In genomic region chr5:146796144-146796543, GRCh38 we compare ENCODE assay signal across 22 cellular contexts.
DNase-seq lines count a peak whose midpoint lies in the region; ATAC-seq and TF ChIP-seq lines count a peak whose summit lies in the region.
"Had no signal": no experiment of that assay in that cellular context is flagged by ENCODE, and none has a peak within 500 bp of the region (broad histone marks: within the 10 kb centered on the region; RNA-seq: fewer than 3 reads in every experiment).

No MANE protein-coding gene starts in this region.

- no peaks in the 10 kb centered on the region for H3K27me3 Mint-ChIP-seq in CD8-positive, alpha-beta memory T cell
- no peaks in the 10 kb centered on the region for H3K27me3 Mint-ChIP-seq in effector memory CD8-positive, alpha-beta T cell
- no peaks in the 10 kb centered on the region for H3K27me3 Mint-ChIP-seq in neural progenitor cell (ENCODE audit: insufficient read depth, low read depth)
- H3K27me3 Mint-ChIP-seq: B cell had no signal

- H3K9ac ChIP-seq in PC-3 (ENCODE audit: low read length), result no peak overlapping the region
- no peak overlapping the region for H3K9ac ChIP-seq in neural progenitor cell

- peaks cover 0 to 11% (median 0%) of the 10 kb centered on the region in 3 donors for H3K36me3 Mint-ChIP-seq in CD8-positive, alpha-beta memory T cell
- no peaks in the 10 kb centered on the region for H3K36me3 Mint-ChIP-seq in effector memory CD8-positive, alpha-beta T cell (ENCODE audit: insufficient read depth)
- no peaks in the 10 kb centered on the region for H3K36me3 Mint-ChIP-seq in neural progenitor cell

- intact Hi-C loops in PC-3 (cut with micrococcal nuclease), result no loop called here

- CTCF ChIA-PET in CD8-positive, alpha-beta memory T cell (lab: Charles Lee), result interaction anchor here (1.1 to 1.3 kb wide), 2 partner anchors 11 to 43 kb away, joined by 3 to 4 read pairs; no protein-coding TSS in a partner anchor
- CTCF ChIA-PET in PC-3 (lab: Charles Lee), result no interaction called here

- no peaks in the 10 kb centered on the region for H3K9me3 ChIP-seq in CD8-positive, alpha-beta memory T cell (ENCODE audit: low read length)
- H3K9me3 ChIP-seq in PC-3 (ENCODE audit: low read length), result no peaks in the 10 kb centered on the region
- H3K9me3 ChIP-seq in neural progenitor cell (ENCODE audit: low read depth), result no peaks in the 10 kb centered on the region
- H3K9me3 ChIP-seq: A549 had no signal

- peaks cover 17% of the 10 kb centered on the region for H3K4me1 ChIP-seq in CD8-positive, alpha-beta memory T cell (ENCODE audit: insufficient read depth, low read length)
- H3K4me1 ChIP-seq in PC-3 (ENCODE audit: insufficient read depth, low read length), result peaks cover 17% of the 10 kb centered on the region
- H3K4me1 ChIP-seq in neural progenitor cell, result peaks cover 77% of the 10 kb centered on the region
- H3K4me1 ChIP-seq: A549 had no signal

- ATAC-seq in PC-3 (no peak), HG02623 (IDR thresholded peaks at IDR 0.05; ENCODE audit: unreplicated experiment) (no peak), HG03457 (IDR thresholded peaks at IDR 0.05; ENCODE audit: unreplicated experiment) (no peak)
- peak; percentile 51 for ATAC-seq in effector memory CD8-positive, alpha-beta T cell (replicated peaks)
- ATAC-seq: A549 had no signal

- DNase-seq in CD8-positive, alpha-beta memory T cell, result no peak
- DNase-seq in PC-3 (peak; percentile 12), neural progenitor cell (ENCODE audit: low spot score) (no peak), NCI-H2196 (lab: John Stamatoyannopoulos, UW; ENCODE audit: unreplicated experiment) (no peak), HCEC 1CT (no peak)
- no peak for DNase-seq in effector memory CD8-positive, alpha-beta T cell
- DNase-seq: COR-L47, DMS79, HFFc6, KG1, NCI-H146, NCI-H2029, NCI-H226, NCI-H524 treated with DMSO at 0.1 percent for 48 hours, NCI-H82, OCI-M1, Right ventricle myocardium superior had no signal

- H3K4me2 ChIP-seq in PC-3 (ENCODE audit: low read length) (no peak overlapping the region), neural progenitor cell (peak overlapping the region; percentile 73)
- H3K4me2 ChIP-seq: A549 had no signal

- no peaks in the 10 kb centered on the region for H3K36me3 ChIP-seq in CD8-positive, alpha-beta memory T cell (ENCODE audit: insufficient read depth, low read length)
- no peaks in the 10 kb centered on the region for H3K36me3 ChIP-seq in PC-3 (ENCODE audit: low read depth, low read length)
- H3K36me3 ChIP-seq in neural progenitor cell, result no peaks in the 10 kb centered on the region

- H3K79me2 ChIP-seq in PC-3 (ENCODE audit: low read length) (no peaks in the 10 kb centered on the region), neural progenitor cell (ENCODE audit: low read depth) (no peaks in the 10 kb centered on the region)

- H3K4me1 Mint-ChIP-seq in CD8-positive, alpha-beta memory T cell, result peaks cover 74 to 86% (median 85%) of the 10 kb centered on the region in 3 donors
- H3K4me1 Mint-ChIP-seq in effector memory CD8-positive, alpha-beta T cell (ENCODE audit: low read depth in 2 of 2), result peaks cover 66 to 76% of the 10 kb centered on the region in 2 donors
- H3K4me1 Mint-ChIP-seq in neural progenitor cell, result peaks cover 42% of the 10 kb centered on the region
- H3K4me1 Mint-ChIP-seq: B cell had no signal

- H3F3A ChIP-seq in PC-3 (ENCODE audit: low read length, unreplicated experiment), result no peaks in the 10 kb centered on the region
- peaks cover 44% of the 10 kb centered on the region for H3F3A ChIP-seq in neural progenitor cell (ENCODE audit: low read depth)

- H3K4me3 Mint-ChIP-seq in CD8-positive, alpha-beta memory T cell, result peak overlapping the region in 3 of 7 donors; percentile 2 to 15 (median 12)
- peak overlapping the region in 1 of 2 donors; percentile 40 for H3K4me3 Mint-ChIP-seq in effector memory CD8-positive, alpha-beta T cell
- H3K4me3 Mint-ChIP-seq in neural progenitor cell, result no peak overlapping the region
- H3K4me3 Mint-ChIP-seq: B cell, HFFc6 had no signal

- H3K27me3 ChIP-seq in CD8-positive, alpha-beta memory T cell (ENCODE audit: insufficient read depth, low read length, poor library complexity, severe bottlenecking), result no peaks in the 10 kb centered on the region
- H3K27me3 ChIP-seq in PC-3 (ENCODE audit: low read length) (no peaks in the 10 kb centered on the region), neural progenitor cell (no peaks in the 10 kb centered on the region)

- H3K4me3 ChIP-seq in CD8-positive, alpha-beta memory T cell (ENCODE audit: low read length), result no peak overlapping the region
- H3K4me3 ChIP-seq in PC-3 (ENCODE audit: low read length), result no peak overlapping the region
- no peak overlapping the region for H3K4me3 ChIP-seq in neural progenitor cell
- H3K4me3 ChIP-seq: A549 had no signal

- H3K27ac Mint-ChIP-seq in CD8-positive, alpha-beta memory T cell, result peak overlapping the region; percentile 12 to 88 (median 35)
- H3K27ac Mint-ChIP-seq in effector memory CD8-positive, alpha-beta T cell, result peak overlapping the region; percentile 35 to 89
- no peak overlapping the region for H3K27ac Mint-ChIP-seq in neural progenitor cell
- H3K27ac Mint-ChIP-seq: B cell, HFFc6 had no signal

- H3K9me2 ChIP-seq in PC-3 (replicated peaks; ENCODE audit: low read length), result no peaks in the 10 kb centered on the region

- H4K20me1 ChIP-seq in PC-3 (ENCODE audit: low read length) (no peaks in the 10 kb centered on the region), neural progenitor cell (ENCODE audit: low read depth) (no peaks in the 10 kb centered on the region)

- no peak overlapping the region for H2AFZ ChIP-seq in PC-3 (ENCODE audit: low read length)
- no peak overlapping the region for H2AFZ ChIP-seq in neural progenitor cell (replicated peaks)

- no peak overlapping the region for H3K27ac ChIP-seq in CD8-positive, alpha-beta memory T cell (ENCODE audit: low read depth, low read length)
- H3K27ac ChIP-seq in PC-3 (ENCODE audit: low read length), result no peak overlapping the region
- peak overlapping the region; percentile 91 for H3K27ac ChIP-seq in neural progenitor cell
- H3K27ac ChIP-seq: A549, HL-60 had no signal

- POLR2A ChIA-PET in CD8-positive, alpha-beta memory T cell (lab: Charles Lee), result interaction anchor here (0.6 kb wide), 1 partner anchor 80 kb away, joined by 3 read pairs; no protein-coding TSS in a partner anchor
- POLR2A ChIA-PET in PC-3 (lab: Charles Lee; ENCODE audit: unreplicated experiment), result no interaction called here

- no peak for TF ChIP-seq CTCF in PC-3 (conservative IDR thresholded peaks at IDR 0.05; ENCODE audit: low read depth, low read length)
- no peak for TF ChIP-seq CTCF in neural progenitor cell (IDR thresholded peaks at IDR 0.05)

- no TSS peak for BruUV-seq in PC-3 (replicated peaks; lab: Mats Ljungman, UMichigan)

- no peaks in the 10 kb centered on the region for H3K9me3 Mint-ChIP-seq in CD8-positive, alpha-beta memory T cell
- H3K9me3 Mint-ChIP-seq in effector memory CD8-positive, alpha-beta T cell, result no peaks in the 10 kb centered on the region
- no peaks in the 10 kb centered on the region for H3K9me3 Mint-ChIP-seq in neural progenitor cell
